1 cellular context compared by ENCODE assay signal in genomic region chr19:32614916-32615315, GRCh38.
TF ChIP-seq lines count a peak whose summit lies in the region.

No MANE protein-coding gene starts in this region.

TF ChIP-seq in GM12878, 131 proteins besides CTCF, POLR2A, EP300 and RAD21 (continued from another document):
- no peak for TF ChIP-seq EGR1 (IDR thresholded peaks at IDR 0.05; ENCODE audit: borderline replicate concordance in 1 of 2, low read depth in 2 of 2, low read length in 2 of 2)
- no peak for TF ChIP-seq CEBPB (IDR thresholded peaks at IDR 0.05; ENCODE audit: borderline replicate concordance in 1 of 2, low read depth in 2 of 2, low read length in 2 of 2)
- TF ChIP-seq ZNF622 (IDR thresholded peaks at IDR 0.05), result no peak
- no peak for TF ChIP-seq SIN3A (IDR thresholded peaks at IDR 0.05; ENCODE audit: low read depth, low read length)
- TF ChIP-seq SPI1 (IDR thresholded peaks at IDR 0.05; ENCODE audit: borderline replicate concordance, insufficient read depth, low read depth, low read length), result no peak
- TF ChIP-seq, protein P1, sequence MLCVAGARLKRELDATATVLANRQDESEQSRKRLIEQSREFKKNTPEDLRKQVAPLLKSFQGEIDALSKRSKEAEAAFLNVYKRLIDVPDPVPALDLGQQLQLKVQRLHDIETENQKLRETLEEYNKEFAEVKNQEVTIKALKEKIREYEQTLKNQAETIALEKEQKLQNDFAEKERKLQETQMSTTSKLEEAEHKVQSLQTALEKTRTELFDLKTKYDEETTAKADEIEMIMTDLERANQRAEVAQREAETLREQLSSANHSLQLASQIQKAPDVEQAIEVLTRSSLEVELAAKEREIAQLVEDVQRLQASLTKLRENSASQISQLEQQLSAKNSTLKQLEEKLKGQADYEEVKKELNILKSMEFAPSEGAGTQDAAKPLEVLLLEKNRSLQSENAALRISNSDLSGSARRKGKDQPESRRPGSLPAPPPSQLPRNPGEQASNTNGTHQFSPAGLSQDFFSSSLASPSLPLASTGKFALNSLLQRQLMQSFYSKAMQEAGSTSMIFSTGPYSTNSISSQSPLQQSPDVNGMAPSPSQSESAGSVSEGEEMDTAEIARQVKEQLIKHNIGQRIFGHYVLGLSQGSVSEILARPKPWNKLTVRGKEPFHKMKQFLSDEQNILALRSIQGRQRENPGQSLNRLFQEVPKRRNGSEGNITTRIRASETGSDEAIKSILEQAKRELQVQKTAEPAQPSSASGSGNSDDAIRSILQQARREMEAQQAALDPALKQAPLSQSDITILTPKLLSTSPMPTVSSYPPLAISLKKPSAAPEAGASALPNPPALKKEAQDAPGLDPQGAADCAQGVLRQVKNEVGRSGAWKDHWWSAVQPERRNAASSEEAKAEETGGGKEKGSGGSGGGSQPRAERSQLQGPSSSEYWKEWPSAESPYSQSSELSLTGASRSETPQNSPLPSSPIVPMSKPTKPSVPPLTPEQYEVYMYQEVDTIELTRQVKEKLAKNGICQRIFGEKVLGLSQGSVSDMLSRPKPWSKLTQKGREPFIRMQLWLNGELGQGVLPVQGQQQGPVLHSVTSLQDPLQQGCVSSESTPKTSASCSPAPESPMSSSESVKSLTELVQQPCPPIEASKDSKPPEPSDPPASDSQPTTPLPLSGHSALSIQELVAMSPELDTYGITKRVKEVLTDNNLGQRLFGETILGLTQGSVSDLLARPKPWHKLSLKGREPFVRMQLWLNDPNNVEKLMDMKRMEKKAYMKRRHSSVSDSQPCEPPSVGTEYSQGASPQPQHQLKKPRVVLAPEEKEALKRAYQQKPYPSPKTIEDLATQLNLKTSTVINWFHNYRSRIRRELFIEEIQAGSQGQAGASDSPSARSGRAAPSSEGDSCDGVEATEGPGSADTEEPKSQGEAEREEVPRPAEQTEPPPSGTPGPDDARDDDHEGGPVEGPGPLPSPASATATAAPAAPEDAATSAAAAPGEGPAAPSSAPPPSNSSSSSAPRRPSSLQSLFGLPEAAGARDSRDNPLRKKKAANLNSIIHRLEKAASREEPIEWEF (IDR thresholded peaks at IDR 0.05; ENCODE audit: insufficient replicate concordance, low read depth, low read length), result no peak
- TF ChIP-seq NR2C1 (IDR thresholded peaks at IDR 0.05), result no peak
- no peak for TF ChIP-seq CREM (IDR thresholded peaks at IDR 0.05; ENCODE audit: low read depth)
- TF ChIP-seq, protein P2, sequence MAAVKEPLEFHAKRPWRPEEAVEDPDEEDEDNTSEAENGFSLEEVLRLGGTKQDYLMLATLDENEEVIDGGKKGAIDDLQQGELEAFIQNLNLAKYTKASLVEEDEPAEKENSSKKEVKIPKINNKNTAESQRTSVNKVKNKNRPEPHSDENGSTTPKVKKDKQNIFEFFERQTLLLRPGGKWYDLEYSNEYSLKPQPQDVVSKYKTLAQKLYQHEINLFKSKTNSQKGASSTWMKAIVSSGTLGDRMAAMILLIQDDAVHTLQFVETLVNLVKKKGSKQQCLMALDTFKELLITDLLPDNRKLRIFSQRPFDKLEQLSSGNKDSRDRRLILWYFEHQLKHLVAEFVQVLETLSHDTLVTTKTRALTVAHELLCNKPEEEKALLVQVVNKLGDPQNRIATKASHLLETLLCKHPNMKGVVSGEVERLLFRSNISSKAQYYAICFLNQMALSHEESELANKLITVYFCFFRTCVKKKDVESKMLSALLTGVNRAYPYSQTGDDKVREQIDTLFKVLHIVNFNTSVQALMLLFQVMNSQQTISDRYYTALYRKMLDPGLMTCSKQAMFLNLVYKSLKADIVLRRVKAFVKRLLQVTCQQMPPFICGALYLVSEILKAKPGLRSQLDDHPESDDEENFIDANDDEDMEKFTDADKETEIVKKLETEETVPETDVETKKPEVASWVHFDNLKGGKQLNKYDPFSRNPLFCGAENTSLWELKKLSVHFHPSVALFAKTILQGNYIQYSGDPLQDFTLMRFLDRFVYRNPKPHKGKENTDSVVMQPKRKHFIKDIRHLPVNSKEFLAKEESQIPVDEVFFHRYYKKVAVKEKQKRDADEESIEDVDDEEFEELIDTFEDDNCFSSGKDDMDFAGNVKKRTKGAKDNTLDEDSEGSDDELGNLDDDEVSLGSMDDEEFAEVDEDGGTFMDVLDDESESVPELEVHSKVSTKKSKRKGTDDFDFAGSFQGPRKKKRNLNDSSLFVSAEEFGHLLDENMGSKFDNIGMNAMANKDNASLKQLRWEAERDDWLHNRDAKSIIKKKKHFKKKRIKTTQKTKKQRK (IDR thresholded peaks at IDR 0.05; ENCODE audit: low read depth, low read length), result no peak
- TF ChIP-seq SP1 (IDR thresholded peaks at IDR 0.05; ENCODE audit: low read depth, low read length), result no peak
- no peak for TF ChIP-seq SMAD1 (IDR thresholded peaks at IDR 0.05; ENCODE audit: low read depth, partially characterized antibody)
- no peak for TF ChIP-seq SREBF1 (IDR thresholded peaks at IDR 0.05; ENCODE audit: low read length)
- TF ChIP-seq, protein P3, sequence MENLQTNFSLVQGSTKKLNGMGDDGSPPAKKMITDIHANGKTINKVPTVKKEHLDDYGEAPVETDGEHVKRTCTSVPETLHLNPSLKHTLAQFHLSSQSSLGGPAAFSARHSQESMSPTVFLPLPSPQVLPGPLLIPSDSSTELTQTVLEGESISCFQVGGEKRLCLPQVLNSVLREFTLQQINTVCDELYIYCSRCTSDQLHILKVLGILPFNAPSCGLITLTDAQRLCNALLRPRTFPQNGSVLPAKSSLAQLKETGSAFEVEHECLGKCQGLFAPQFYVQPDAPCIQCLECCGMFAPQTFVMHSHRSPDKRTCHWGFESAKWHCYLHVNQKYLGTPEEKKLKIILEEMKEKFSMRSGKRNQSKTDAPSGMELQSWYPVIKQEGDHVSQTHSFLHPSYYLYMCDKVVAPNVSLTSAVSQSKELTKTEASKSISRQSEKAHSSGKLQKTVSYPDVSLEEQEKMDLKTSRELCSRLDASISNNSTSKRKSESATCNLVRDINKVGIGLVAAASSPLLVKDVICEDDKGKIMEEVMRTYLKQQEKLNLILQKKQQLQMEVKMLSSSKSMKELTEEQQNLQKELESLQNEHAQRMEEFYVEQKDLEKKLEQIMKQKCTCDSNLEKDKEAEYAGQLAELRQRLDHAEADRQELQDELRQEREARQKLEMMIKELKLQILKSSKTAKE (IDR thresholded peaks at IDR 0.05; ENCODE audit: low read depth, poor library complexity, severe bottlenecking), result no peak
